20 cellular contexts compared by ENCODE assay signal in the genomic region with DNA sequence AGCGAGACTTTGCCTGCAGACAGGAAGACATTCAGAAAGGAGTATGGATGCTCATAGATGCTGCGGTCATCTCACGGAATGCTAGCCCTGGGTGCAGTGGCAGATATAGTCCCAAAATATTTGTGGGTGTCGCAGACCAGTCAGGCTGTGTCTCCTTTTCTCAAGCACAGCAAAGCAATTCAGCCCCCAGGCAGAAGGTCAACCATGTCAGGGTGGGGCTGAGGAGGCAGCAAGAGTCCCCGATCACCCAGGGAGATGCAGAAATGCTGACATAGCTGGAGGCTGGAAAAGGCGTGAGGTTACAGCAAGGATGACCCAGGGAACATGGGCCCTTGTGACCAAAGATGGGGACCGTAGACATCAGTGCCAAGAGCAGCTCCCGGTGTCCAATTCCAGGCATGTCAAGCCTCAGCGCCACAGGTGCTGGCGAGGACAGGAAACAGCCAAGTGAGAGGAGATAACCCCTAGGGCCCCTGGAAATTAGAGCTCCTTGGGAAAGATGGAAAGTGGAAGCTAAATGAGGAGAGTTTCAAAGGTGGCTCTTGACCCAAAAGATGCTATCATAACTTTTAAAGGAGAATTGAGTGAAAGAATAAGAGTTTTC.
DNase-seq lines count a peak whose midpoint lies in the region; ATAC-seq and TF ChIP-seq lines count a peak whose summit lies in the region.
"Had no signal": no experiment of that assay in that cellular context is flagged by ENCODE, and none has a peak within 500 bp of the region (broad histone marks: within the 10 kb centered on the region; RNA-seq: fewer than 3 reads in every experiment).

No MANE protein-coding gene starts in this region.

- peak overlapping the region; percentile 93; the same call in 1 of the 2 replicates for H3K27ac ChIP-seq in VCaP
- no peak overlapping the region for H3K27ac ChIP-seq in mesenchymal stem cell (ENCODE audit: low read length, poor library complexity, severe bottlenecking)
- H3K27ac ChIP-seq: 22Rv1, KMS-11, SK-N-MC had no signal

- no peak overlapping the region for H3K9ac ChIP-seq in mesenchymal stem cell (ENCODE audit: low read length)
- H3K9ac ChIP-seq: KMS-11 had no signal

- H4K91ac ChIP-seq in mesenchymal stem cell (ENCODE audit: low read length), result no peak overlapping the region

- no peak overlapping the region for H3K23ac ChIP-seq in mesenchymal stem cell (ENCODE audit: low read length in 2 of 2)

- no peak overlapping the region for H3K18ac ChIP-seq in mesenchymal stem cell (ENCODE audit: low read depth in 1 of 2, low read length in 2 of 2)

- H3K36me3 ChIP-seq in mesenchymal stem cell (ENCODE audit: control insufficient read depth in 1 of 2, insufficient read depth in 2 of 2, low read depth in 1 of 2, low read length in 2 of 2), result no peaks in the 10 kb centered on the region

- H3K4me2 ChIP-seq in mesenchymal stem cell (ENCODE audit: low read length, poor library complexity, severe bottlenecking), result no peak overlapping the region
- H3K4me2 ChIP-seq: KMS-11 had no signal

- H3K4me1 ChIP-seq in mesenchymal stem cell (ENCODE audit: control insufficient read depth, insufficient read depth, low read depth, low read length), result peaks cover 1% of the 10 kb centered on the region

- H3K79me1 ChIP-seq in mesenchymal stem cell (replicated peaks; ENCODE audit: low read length, poor library complexity, severe bottlenecking), result no peaks in the 10 kb centered on the region

- no peak overlapping the region for H3K4me3 ChIP-seq in mesenchymal stem cell (ENCODE audit: insufficient read depth in 1 of 2, low read depth in 1 of 2, low read length in 2 of 2)
- H3K4me3 ChIP-seq: GM12878, SK-N-MC had no signal

- H2AFZ ChIP-seq in mesenchymal stem cell (ENCODE audit: low read depth, low read length), result no peak overlapping the region

- no peak overlapping the region for H2BK120ac ChIP-seq in mesenchymal stem cell (ENCODE audit: low read depth, low read length)

- H2BK5ac ChIP-seq in mesenchymal stem cell (ENCODE audit: low read depth, low read length, poor library complexity, severe bottlenecking), result no peak overlapping the region

- no peak for TF ChIP-seq CTCF in VCaP (conservative IDR thresholded peaks at IDR 0.05)

- H3K4ac ChIP-seq in mesenchymal stem cell (ENCODE audit: low read depth in 1 of 2, low read length in 2 of 2), result no peak overlapping the region

- no peak for ATAC-seq in GM18867 (IDR thresholded peaks at IDR 0.05; ENCODE audit: unreplicated experiment)
- ATAC-seq: GM12878, Panc1, Right ventricle myocardium inferior had no signal

- peaks cover 0 to 15% of the 10 kb centered on the region in 2 experiments for H3K27me3 ChIP-seq in mesenchymal stem cell (ENCODE audit: control insufficient read depth in 1 of 2, insufficient read depth in 1 of 2, low read length in 2 of 2)

- H3K9me3 ChIP-seq in mesenchymal stem cell (ENCODE audit: control insufficient read depth, low read length), result no peaks in the 10 kb centered on the region

- H2BK15ac ChIP-seq in mesenchymal stem cell (ENCODE audit: low read depth, poor library complexity, severe bottlenecking), result no peak overlapping the region

- H4K8ac ChIP-seq in mesenchymal stem cell (ENCODE audit: low read length), result peak overlapping the region; percentile 31

- no peak overlapping the region for H2AK5ac ChIP-seq in mesenchymal stem cell (ENCODE audit: low read length, severe bottlenecking)

- DNase-seq in NCI-H146 (lab: John Stamatoyannopoulos, UW), result peak; percentile 19
- no peak for DNase-seq in NCI-H146 treated with DMSO at 0.1 percent for 48 hours (lab: John Stamatoyannopoulos, UW; ENCODE audit: unreplicated experiment)
- DNase-seq in ELF-1 (ENCODE audit: low read depth, low spot score), result peak; percentile 24
- DNase-seq in mesenchymal stem cell, result no peak
- DNase-seq in DMS153 (lab: John Stamatoyannopoulos, UW), result no peak
- no peak for DNase-seq in activated gamma-delta T cell (lab: John Stamatoyannopoulos, UW)
- DNase-seq: Calu3; CD4-positive, CD25-positive, alpha-beta regulatory T cell; GOT3; NCI-H1092; NCI-H1694; NCI-H524 had no signal

- H3K14ac ChIP-seq in mesenchymal stem cell (ENCODE audit: low read length in 2 of 2), result no peak overlapping the region

- 93% methylated on average over 10 of the region's 10 CpGs for WGBS in mesenchymal stem cell

- H2BK12ac ChIP-seq in mesenchymal stem cell (ENCODE audit: low read length in 2 of 2), result no peak overlapping the region

Comparison
In these comparisons a context has a peak if more than half of its experiments do, and no peak if none do; other contexts are left out.
1. DNase-seq: peak in NCI-H146 (single experiment) and ELF-1 (single experiment); none in NCI-H146 treated with DMSO at 0.1 percent for 48 hours (single experiment), mesenchymal stem cell (single experiment), DMS153 (single experiment) and activated gamma-delta T cell (single experiment).